In the genomic region with DNA sequence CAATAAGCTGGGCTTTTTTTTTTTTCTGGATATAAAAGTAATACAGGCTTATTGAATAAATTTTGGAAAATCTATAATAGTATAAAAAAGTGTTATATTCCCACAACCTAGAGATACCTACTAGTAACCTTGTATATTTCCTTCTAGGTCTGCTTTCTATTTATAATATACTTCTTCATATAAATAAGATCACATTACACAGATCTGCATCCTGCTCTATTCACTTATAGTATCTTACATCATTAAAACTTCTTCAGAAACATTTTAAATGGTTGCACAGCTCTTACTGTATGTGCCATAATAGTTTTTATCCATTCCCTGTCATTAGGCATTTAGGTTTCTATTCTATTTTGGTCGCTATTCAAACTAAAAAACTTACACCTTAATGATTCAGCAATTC, we compare ENCODE assay signal across 9 cellular contexts.
"Had no signal": no experiment of that assay in that cellular context is flagged by ENCODE, and none has a peak within 500 bp of the region (broad histone marks: within the 10 kb centered on the region; RNA-seq: fewer than 3 reads in every experiment).

No MANE protein-coding gene starts in this region.

- FAIRE-seq: H1, H54, HTR-8/SVneo had no signal

- H3K4me1 Mint-ChIP-seq: GM23338, H9 had no signal

- H3K27ac ChIP-seq: HL-60 had no signal

- ATAC-seq: GM23338 had no signal

- H3K4me3 Mint-ChIP-seq: GM23338, H9 had no signal

- H3K27ac Mint-ChIP-seq: GM23338, H9 had no signal

- H3K4me3 ChIP-seq: GM23338 had no signal

- DNase-seq: H9, HCEC 1CT, IMR-90, KBM-7 had no signal
